Comparison of ENCODE assay signal across 7 cellular contexts in the genomic region with DNA sequence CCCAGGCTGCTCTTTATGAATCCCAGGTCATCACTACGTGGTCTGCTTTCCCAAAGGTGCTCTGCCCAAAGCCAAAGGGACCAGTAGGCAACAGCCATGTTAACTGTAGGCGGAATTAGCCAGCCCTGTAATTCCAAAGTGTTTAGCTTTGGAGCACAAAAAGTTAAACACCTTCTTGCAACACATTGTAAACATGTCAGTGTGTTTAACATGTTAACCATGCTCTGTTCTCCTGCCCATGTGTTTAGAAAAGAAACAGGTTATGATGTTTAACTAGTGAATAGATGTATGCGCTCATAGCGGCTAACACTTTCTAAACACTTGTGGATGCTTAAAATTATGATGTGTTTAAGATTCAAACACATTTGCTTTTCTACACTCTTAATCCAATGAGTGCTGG.
"Had no signal": no experiment of that assay in that cellular context is flagged by ENCODE, and none has a peak within 500 bp of the region (broad histone marks: within the 10 kb centered on the region; RNA-seq: fewer than 3 reads in every experiment).

No MANE protein-coding gene starts in this region.

- H3K27ac Mint-ChIP-seq: GM23338, H9, IgD-negative memory B cell had no signal

- H3K4me2 ChIP-seq: GM23338 had no signal

- H3K4me3 Mint-ChIP-seq: GM23338, H9, IgD-negative memory B cell had no signal

- H3K36me3 Mint-ChIP-seq: IgD-negative memory B cell had no signal

- ATAC-seq: GM23338 had no signal

- DNase-seq: H9, HCEC 1CT had no signal

- FAIRE-seq: H1, H54, HTR-8/SVneo had no signal

- H3K4me3 ChIP-seq: GM23338 had no signal

- H3K27me3 Mint-ChIP-seq: IgD-negative memory B cell had no signal

- H3K4me1 Mint-ChIP-seq: IgD-negative memory B cell had no signal
